In genomic region chr2:117814417-117815264, GRCh38 we compare ENCODE assay signal across 8 cellular contexts. TPM values are rescaled to one million over a fixed set of nuclear protein-coding genes. Genes with fewer than 3 reads are reported as not detected.
DNase-seq lines count a peak whose midpoint lies in the region; ATAC-seq, FAIRE-seq and TF ChIP-seq lines count a peak whose summit lies in the region.

TSS of gene DDX18 (plus strand) at chr2:117814691. CDS start at chr2:117814778, 87 bp downstream.

- H3K27me3 ChIP-seq in left ventricle myocardium inferior (ENCODE audit: low read depth) (no peaks in the 10 kb centered on the region), prostate gland (replicated peaks; ENCODE audit: insufficient read depth) (no peaks in the 10 kb centered on the region)

- H3K9me3 ChIP-seq in left ventricle myocardium inferior (replicated peaks): no peaks in the 10 kb centered on the region
- no peaks in the 10 kb centered on the region for H3K9me3 ChIP-seq in prostate gland

- peak within 1 kb of the TSS; percentile 92 for H3K4me3 Mint-ChIP-seq in T-helper 1 cell treated with Interleukin-12 subunit alpha and Interleukin-12 subunit beta and Interleukin-4 antibody, amounts not matched to agents 30 μg/mL and 1 μg/mL, for 36 hours

- peaks cover 25% of the 10 kb centered on the region for H3K36me3 Mint-ChIP-seq in T-helper 1 cell treated with Interleukin-12 subunit alpha and Interleukin-12 subunit beta and Interleukin-4 antibody, amounts not matched to agents 30 μg/mL and 1 μg/mL, for 36 hours (ENCODE audit: low read depth)

- under 1% methylated on average over 57 of the region's 57 CpGs for WGBS in prostate gland

- intact Hi-C loops in left ventricle myocardium inferior (cut with micrococcal nuclease) (no loop called here), prostate gland (cut with DNase I) (loop anchor here (5.0 kb wide), 1 partner anchor 188 kb away; no protein-coding TSS in a partner anchor)

- H3K4me1 ChIP-seq in left ventricle myocardium inferior (peaks cover 31% of the 10 kb centered on the region), prostate gland (replicated peaks) (peaks cover 8% of the 10 kb centered on the region)

- H3K27ac ChIP-seq in left ventricle myocardium inferior (replicated peaks): peak within 1 kb of the TSS; percentile 91
- H3K27ac ChIP-seq in prostate gland: peak within 1 kb of the TSS; percentile 69 to 70

- H3K4me3 ChIP-seq in left ventricle myocardium inferior: peak within 1 kb of the TSS; percentile 91
- H3K4me3 ChIP-seq in prostate gland: peak within 1 kb of the TSS; percentile 74 to 89

- H3K9me3 Mint-ChIP-seq in T-helper 1 cell treated with Interleukin-12 subunit alpha and Interleukin-12 subunit beta and Interleukin-4 antibody, amounts not matched to agents 30 μg/mL and 1 μg/mL, for 36 hours: no peaks in the 10 kb centered on the region

- DNase-seq in GM12892 (ENCODE audit: insufficient read length) (peak; percentile 41), NCI-H146 treated with DMSO at 0.1 percent for 48 hours (lab: John Stamatoyannopoulos, UW; ENCODE audit: unreplicated experiment) (peak; percentile 99), amygdala (lab: John Stamatoyannopoulos, UW) (peak; percentile 82 to 99 (median 94)), left ventricle myocardium inferior (peak; percentile 97), prostate gland (ENCODE audit: low spot score) (peak; percentile 97), urothelium cell line (ENCODE audit: low spot score) (peak; percentile 95)

- H3K36me3 ChIP-seq in left ventricle myocardium inferior: peaks cover 24% of the 10 kb centered on the region
- no peaks in the 10 kb centered on the region for H3K36me3 ChIP-seq in prostate gland

- H3K27ac Mint-ChIP-seq in T-helper 1 cell treated with Interleukin-12 subunit alpha and Interleukin-12 subunit beta and Interleukin-4 antibody, amounts not matched to agents 30 μg/mL and 1 μg/mL, for 36 hours: peak within 1 kb of the TSS; percentile 97

- no peaks in the 10 kb centered on the region for H3K27me3 Mint-ChIP-seq in T-helper 1 cell treated with Interleukin-12 subunit alpha and Interleukin-12 subunit beta and Interleukin-4 antibody, amounts not matched to agents 30 μg/mL and 1 μg/mL, for 36 hours (ENCODE audit: low read depth)

- peak; percentile 95 for TF ChIP-seq POLR2A in GM12892 (IDR thresholded peaks at IDR 0.05; ENCODE audit: low read depth, low read length)
- peak; percentile 38 for TF ChIP-seq POLR2A in prostate gland (IDR thresholded peaks at IDR 0.05)

- FAIRE-seq in GM12892 (lab: Jason Lieb, UNC): peak; percentile 96
- FAIRE-seq in urothelium cell line (lab: Jason Lieb, UNC): peak; percentile 97

- peaks cover 30% of the 10 kb centered on the region for H3K4me1 Mint-ChIP-seq in T-helper 1 cell treated with Interleukin-12 subunit alpha and Interleukin-12 subunit beta and Interleukin-4 antibody, amounts not matched to agents 30 μg/mL and 1 μg/mL, for 36 hours (ENCODE audit: low read depth)

- peak; percentile 94 for ATAC-seq in HG02870 (IDR thresholded peaks at IDR 0.05; ENCODE audit: unreplicated experiment)

- TF ChIP-seq CTCF in left ventricle myocardium inferior (IDR thresholded peaks at IDR 0.05; ENCODE audit: borderline replicate concordance) (peak; percentile 100), prostate gland (IDR thresholded peaks at IDR 0.05) (peak; percentile 85 to 100 (median 99))

RNA-seq across cellular contexts. Expression of gene DDX18, which starts in this region (rescaled TPM):
- polyA plus RNA-seq in GM12892 (2012; ENCODE audit: missing spikeins): 71.4 TPM
- 25.5 TPM for total RNA-seq in left ventricle myocardium inferior
- total RNA-seq in prostate gland: 10 to 100 TPM; 33.2 to 48.2 TPM

Comparison
In these comparisons a context has a peak if more than half of its experiments do, and no peak if none do; other contexts are left out.
1. Peak in every context shown above with its lines: DNase-seq, ATAC-seq, H3K4me3 ChIP-seq and H3K27ac ChIP-seq.
2. DNase-seq: peak in every context shown above with its lines; median percentile 99 in NCI-H146 treated with DMSO at 0.1 percent for 48 hours; 97 in left ventricle myocardium inferior; 97 in prostate gland; 95 in urothelium cell line; 94 in amygdala; 41 in GM12892.